Comparison of ENCODE assay signal across 8 cellular contexts in genomic region chr1:227437495-227438008, GRCh38.
DNase-seq lines count a peak whose midpoint lies in the region; ATAC-seq and TF ChIP-seq lines count a peak whose summit lies in the region.

No MANE protein-coding gene starts in this region.

- DNase-seq in D341Med (ENCODE audit: low spot score) (peak; percentile 71), KBM-7 (peak; percentile 70), SJCRH30 (peak; percentile 38 to 84), fibroblast of the aortic adventitia (ENCODE audit: low read depth) (peak; percentile 82), posterior vena cava (ENCODE audit: low spot score) (no peak)

- no peak for ATAC-seq in GM19397 (IDR thresholded peaks at IDR 0.05; ENCODE audit: unreplicated experiment)
- no peak for ATAC-seq in GM21576 (IDR thresholded peaks at IDR 0.05; ENCODE audit: unreplicated experiment)

- H3K27me3 ChIP-seq in SJCRH30 = no peaks in the 10 kb centered on the region
- no peaks in the 10 kb centered on the region for H3K27me3 ChIP-seq in parathyroid adenoma (ENCODE audit: control insufficient read depth, insufficient read depth, low read length)

- no peak overlapping the region for H3K27ac ChIP-seq in SJCRH30
- no peak overlapping the region for H3K27ac ChIP-seq in parathyroid adenoma

- in situ Hi-C loops in KBM-7 (cut with MboI; ENCODE audit: low pct_unique_long_range_greater_than_20kb, low sequenced_read_pairs) = loop anchor here (25.0 kb wide), 1 partner anchor 825 kb away; no protein-coding TSS in a partner anchor

- no peak overlapping the region for H3K9ac ChIP-seq in parathyroid adenoma

- H3K4me1 ChIP-seq in SJCRH30 = 0 out of 2 replicates have a peak, but pooled peaks cover 6% of the 10 kb centered on the region
- H3K4me1 ChIP-seq in parathyroid adenoma = no peaks in the 10 kb centered on the region

- H3K9me3 ChIP-seq in SJCRH30 (replicated peaks) (no peaks in the 10 kb centered on the region), parathyroid adenoma (ENCODE audit: control insufficient read depth, low read length) (no peaks in the 10 kb centered on the region)

- intact Hi-C loops in posterior vena cava (cut with DNase I) = no loop called here

- H3K4me2 ChIP-seq in parathyroid adenoma (ENCODE audit: low read length) = no peak overlapping the region

- H3K36me3 ChIP-seq in SJCRH30 (no peaks in the 10 kb centered on the region), parathyroid adenoma (ENCODE audit: control insufficient read depth, insufficient read depth, low read length) (no peaks in the 10 kb centered on the region)

- TF ChIP-seq CTCF in fibroblast of the aortic adventitia (IDR thresholded peaks at IDR 0.05; ENCODE audit: insufficient read depth, low read length) = peak; percentile 42
- no peak for TF ChIP-seq CTCF in parathyroid adenoma (IDR thresholded peaks at IDR 0.05)

- peak overlapping the region; percentile 50 for H3K4me3 ChIP-seq in SJCRH30
- H3K4me3 ChIP-seq in fibroblast of the aortic adventitia (ENCODE audit: low read depth, low read length) = peak overlapping the region; percentile 57
- H3K4me3 ChIP-seq in parathyroid adenoma (ENCODE audit: low read depth, low read length) = no peak overlapping the region

- H2AFZ ChIP-seq in parathyroid adenoma = peak overlapping the region; percentile 54

- H3K79me2 ChIP-seq in parathyroid adenoma = no peaks in the 10 kb centered on the region
